In genomic region chr13:24497742-24498141, GRCh38 we compare ENCODE assay signal across 30 cellular contexts.
"Had no signal": no experiment of that assay in that cellular context is flagged by ENCODE, and none has a peak within 500 bp of the region (broad histone marks: within the 10 kb centered on the region; RNA-seq: fewer than 3 reads in every experiment).

No MANE protein-coding gene starts in this region.

- H3K27me3 ChIP-seq: ascending aorta, cardiac muscle cell, SJSA1 had no signal

- H3K27ac ChIP-seq: ascending aorta, cardiac muscle cell, SJSA1 had no signal

- H3K9me3 ChIP-seq: ascending aorta, SJSA1, SK-N-SH had no signal

- H3K4me2 ChIP-seq: SK-N-SH had no signal

- DNase-seq: activated CD4-positive, alpha-beta T cell treated with anti-CD3 and anti-CD28 coated beads, Interleukin-2, amount 10 ng/mL, durations not matched to agents 24 days and 14 days; activated CD4-positive, alpha-beta T cell treated with anti-CD3 and anti-CD28 coated beads, Interleukin-2, amount 50 U/mL, for 4 hours; activated CD8-positive, alpha-beta memory T cell treated with anti-CD3 and anti-CD28 coated beads, Interleukin-2, amount 50 U/mL, for 4 hours; activated CD8-positive, alpha-beta T cell treated with anti-CD3 and anti-CD28 coated beads for 36 hours; activated effector memory CD4-positive, alpha-beta T cell treated with Interleukin-2 at 50 U/mL for 16 hours; activated naive CD4-positive, alpha-beta T cell; activated naive CD4-positive, alpha-beta T cell treated with anti-CD3 and anti-CD28 coated beads, Interleukin-2, amount 50 U/mL, for 16 hours; activated naive CD8-positive, alpha-beta T cell treated with anti-CD3 and anti-CD28 coated beads for 36 hours; activated T-cell treated with anti-CD3 and anti-CD28 coated beads for 4 hours; activated T-cell treated with anti-CD3 and anti-CD28 coated beads, Interleukin-2, amount 50 U/mL, for 4 hours; amygdala; Kasumi-1; KG1; MM.1S; MV-4-11; NCI-H1092; NCI-H1436 treated with DMSO at 0.1 percent for 48 hours; NCI-H1694 treated with DMSO at 0.1 percent for 48 hours; NCI-H2029; NCI-H345; NCI-H524 treated with DMSO at 0.1 percent for 48 hours; NK-92 treated with Interleukin-12 subunit alpha and Interleukin-12 subunit beta, amount 100 ng/mL, for 24 hours; RPMI8226; SHP77 treated with DMSO at 0.1 percent for 48 hours; SK-N-SH had no signal

- ATAC-seq: activated CD8-positive, alpha-beta T cell treated with anti-CD3 and anti-CD28 coated beads for 36 hours; activated T-cell treated with anti-CD3 and anti-CD28 coated beads, Interleukin-2, amount 50 U/mL, for 4 hours; Panc1 had no signal

- FAIRE-seq: TTC549 had no signal

- H3K4me3 ChIP-seq: ascending aorta, cardiac muscle cell, SJSA1 had no signal

- H3K9ac ChIP-seq: SK-N-SH had no signal

- H3K9me2 ChIP-seq: SK-N-SH had no signal
